Comparison of ENCODE assay signal across 1 cellular context in the genomic region with DNA sequence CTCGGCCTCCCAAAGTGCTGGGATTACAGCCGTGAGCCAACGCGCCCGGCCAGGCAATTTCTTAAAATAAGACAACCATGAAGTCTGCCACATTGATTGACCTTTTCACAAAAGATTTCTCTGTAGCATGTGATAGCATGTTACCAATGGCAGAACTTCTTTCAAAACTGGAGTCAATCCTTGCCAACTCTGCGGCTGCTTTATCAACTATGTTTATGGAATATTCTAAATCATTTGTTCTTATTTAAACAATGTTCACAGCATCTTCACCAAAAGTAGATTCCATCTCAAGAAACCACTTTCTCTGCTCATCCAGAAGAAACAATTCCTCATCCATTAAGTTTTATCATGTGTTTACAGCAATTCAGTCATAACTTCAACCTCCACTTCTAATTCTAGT.
TF ChIP-seq lines count a peak whose summit lies in the region.

No MANE protein-coding gene starts in this region.

TF ChIP-seq in IMR-90, 13 proteins besides CTCF, POLR2A, EP300 and RAD21:
- TF ChIP-seq, protein P1, sequence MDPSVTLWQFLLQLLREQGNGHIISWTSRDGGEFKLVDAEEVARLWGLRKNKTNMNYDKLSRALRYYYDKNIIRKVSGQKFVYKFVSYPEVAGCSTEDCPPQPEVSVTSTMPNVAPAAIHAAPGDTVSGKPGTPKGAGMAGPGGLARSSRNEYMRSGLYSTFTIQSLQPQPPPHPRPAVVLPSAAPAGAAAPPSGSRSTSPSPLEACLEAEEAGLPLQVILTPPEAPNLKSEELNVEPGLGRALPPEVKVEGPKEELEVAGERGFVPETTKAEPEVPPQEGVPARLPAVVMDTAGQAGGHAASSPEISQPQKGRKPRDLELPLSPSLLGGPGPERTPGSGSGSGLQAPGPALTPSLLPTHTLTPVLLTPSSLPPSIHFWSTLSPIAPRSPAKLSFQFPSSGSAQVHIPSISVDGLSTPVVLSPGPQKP (IDR thresholded peaks at IDR 0.05; ENCODE audit: borderline replicate concordance, low read depth, low read length), result no peak
- no peak for TF ChIP-seq CEBPB (IDR thresholded peaks at IDR 0.05; ENCODE audit: low read depth, low read length)
- TF ChIP-seq RFX5 (IDR thresholded peaks at IDR 0.05; ENCODE audit: low read depth, low read length), result no peak
- TF ChIP-seq MXI1 (IDR thresholded peaks at IDR 0.05; ENCODE audit: borderline replicate concordance, low read depth, low read length), result no peak
- TF ChIP-seq, protein P2, sequence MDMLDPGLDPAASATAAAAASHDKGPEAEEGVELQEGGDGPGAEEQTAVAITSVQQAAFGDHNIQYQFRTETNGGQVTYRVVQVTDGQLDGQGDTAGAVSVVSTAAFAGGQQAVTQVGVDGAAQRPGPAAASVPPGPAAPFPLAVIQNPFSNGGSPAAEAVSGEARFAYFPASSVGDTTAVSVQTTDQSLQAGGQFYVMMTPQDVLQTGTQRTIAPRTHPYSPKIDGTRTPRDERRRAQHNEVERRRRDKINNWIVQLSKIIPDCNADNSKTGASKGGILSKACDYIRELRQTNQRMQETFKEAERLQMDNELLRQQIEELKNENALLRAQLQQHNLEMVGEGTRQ (IDR thresholded peaks at IDR 0.05; ENCODE audit: low read depth, low read length), result no peak
- no peak for TF ChIP-seq FOS (IDR thresholded peaks at IDR 0.05; ENCODE audit: low read depth, low read length)
- TF ChIP-seq SMC3 (IDR thresholded peaks at IDR 0.05; ENCODE audit: low read depth, low read length), result no peak
- no peak for TF ChIP-seq CHD1 (IDR thresholded peaks at IDR 0.05; ENCODE audit: low read depth, low read length)
- TF ChIP-seq NFE2L2 (IDR thresholded peaks at IDR 0.05; ENCODE audit: low read depth, low read length), result no peak
- no peak for TF ChIP-seq MAFK (IDR thresholded peaks at IDR 0.05; ENCODE audit: low read depth, low read length)
- no peak for TF ChIP-seq BHLHE40 (IDR thresholded peaks at IDR 0.05; ENCODE audit: low read depth, low read length)
- no peak for TF ChIP-seq MAZ (IDR thresholded peaks at IDR 0.05; ENCODE audit: borderline replicate concordance, low read depth, low read length)
